In the genomic region with DNA sequence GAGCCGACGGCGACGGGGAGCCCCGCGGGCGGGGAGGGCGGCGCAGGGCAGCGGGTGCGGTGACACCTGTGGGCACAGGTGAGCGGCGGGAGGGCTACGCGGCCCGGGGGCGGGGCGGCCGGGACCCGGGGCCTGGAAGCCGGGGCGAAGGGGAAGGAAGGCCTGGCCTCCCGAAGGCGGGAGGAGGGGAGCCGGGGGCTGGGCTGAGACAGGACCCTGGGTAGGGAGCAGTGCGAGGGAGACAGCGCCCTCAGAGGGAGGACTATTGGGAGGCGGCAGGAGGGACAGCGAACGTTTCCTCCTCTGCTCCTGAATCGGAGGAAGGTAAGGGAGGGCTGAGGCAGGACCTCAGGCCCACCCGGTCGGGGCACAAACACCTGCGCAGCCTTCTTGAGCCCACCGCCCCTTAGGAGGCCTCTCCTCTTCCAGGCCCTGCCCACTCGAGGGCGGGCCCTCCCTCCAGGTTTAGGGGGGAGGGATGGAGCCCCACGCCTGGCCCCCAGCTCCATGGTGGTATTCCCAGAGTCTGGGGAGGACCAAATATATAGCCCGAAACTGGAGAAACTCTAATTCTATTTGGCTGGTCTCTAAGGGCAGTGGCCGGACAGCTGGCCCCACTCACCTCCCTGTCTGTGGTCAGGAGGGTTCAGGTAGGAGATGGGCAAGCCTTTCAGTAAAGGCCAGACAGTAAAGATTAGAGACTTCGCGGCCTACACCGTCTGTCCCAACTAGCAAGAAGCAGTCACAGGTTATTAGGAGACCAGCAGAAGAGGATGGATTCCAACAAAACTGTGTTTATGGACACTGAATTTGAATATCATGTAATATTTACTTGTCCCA, we compare ENCODE assay signal across 9 cellular contexts. TPM values are rescaled to one million over a fixed set of nuclear protein-coding genes. Genes with fewer than 3 reads are reported as not detected.
DNase-seq lines count a peak whose midpoint lies in the region; ATAC-seq and TF ChIP-seq lines count a peak whose summit lies in the region.
"Had no signal": no experiment of that assay in that cellular context is flagged by ENCODE, and none has a peak within 500 bp of the region (broad histone marks: within the 10 kb centered on the region; RNA-seq: fewer than 3 reads in every experiment).

No MANE protein-coding gene starts in this region.

- ATAC-seq in HG02884 (IDR thresholded peaks at IDR 0.05; ENCODE audit: unreplicated experiment): no peak

- no peak overlapping the region for H3K4me3 Mint-ChIP-seq in activated CD4-positive, alpha-beta T cell treated with anti-CD3 and anti-CD28 coated beads, Interleukin-2, amount 10 ng/mL, durations not matched to agents 24 days and 14 days
- H3K4me3 Mint-ChIP-seq: activated CD8-positive, alpha-beta memory T cell treated with anti-CD3 and anti-CD28 coated beads, Interleukin-2, amount 10 ng/mL, durations not matched to agents 7 days and 5 days had no signal

- peaks cover 24% of the 10 kb centered on the region for H3K27me3 Mint-ChIP-seq in activated CD4-positive, alpha-beta T cell treated with anti-CD3 and anti-CD28 coated beads, Interleukin-2, amount 10 ng/mL, durations not matched to agents 24 days and 14 days

- peak overlapping the region; percentile 69 for H3K18ac ChIP-seq in trophoblast cell (ENCODE audit: low read length)

- H2BK120ac ChIP-seq in trophoblast cell (ENCODE audit: insufficient read depth, low read length, poor library complexity): peak overlapping the region; percentile 0

- H3K9ac ChIP-seq in trophoblast cell (ENCODE audit: low read length): no peak overlapping the region

- H2AK5ac ChIP-seq in trophoblast cell (ENCODE audit: low read length): no peak overlapping the region

- H3K4ac ChIP-seq in trophoblast cell (ENCODE audit: low read depth, low read length): no peak overlapping the region

- intact Hi-C loops in activated CD4-positive, alpha-beta T cell treated with anti-CD3 and anti-CD28 coated beads, Interleukin-2, amount 10 ng/mL, durations not matched to agents 24 days and 14 days (cut with micrococcal nuclease): no loop called here

- H2BK5ac ChIP-seq in trophoblast cell (ENCODE audit: low read depth, low read length, poor library complexity): peak overlapping the region; percentile 18

- no peaks in the 10 kb centered on the region for H3K36me3 Mint-ChIP-seq in activated CD4-positive, alpha-beta T cell treated with anti-CD3 and anti-CD28 coated beads, Interleukin-2, amount 10 ng/mL, durations not matched to agents 24 days and 14 days (ENCODE audit: low read depth)
- H3K36me3 Mint-ChIP-seq: activated CD8-positive, alpha-beta memory T cell treated with anti-CD3 and anti-CD28 coated beads, Interleukin-2, amount 10 ng/mL, durations not matched to agents 7 days and 5 days had no signal

- peak overlapping the region; percentile 72 for H2AFZ ChIP-seq in trophoblast cell (ENCODE audit: insufficient read depth, low read length, poor library complexity)

- peak overlapping the region; percentile 6 for H2BK12ac ChIP-seq in trophoblast cell (ENCODE audit: low read length)

- H4K91ac ChIP-seq in trophoblast cell (ENCODE audit: low read depth, low read length): peak overlapping the region; percentile 10

- H3K9me3 ChIP-seq in trophoblast cell (ENCODE audit: insufficient read depth, low read depth, low read length): no peaks in the 10 kb centered on the region

- H4K12ac ChIP-seq in trophoblast cell (ENCODE audit: low read depth, low read length): peak overlapping the region; percentile 12

- peaks cover 21% of the 10 kb centered on the region for H3K79me1 ChIP-seq in trophoblast cell (ENCODE audit: low read length)

- peaks cover 47 to 61% of the 10 kb centered on the region in 2 experiments for H3K4me1 ChIP-seq in trophoblast cell (ENCODE audit: control insufficient read depth in 1 of 2, insufficient read depth in 2 of 2, low read length in 2 of 2)

- DNase-seq in DMS53 (lab: John Stamatoyannopoulos, UW) (peak; percentile 84), RWPE1 (ENCODE audit: low spot score) (no peak), trophoblast cell (peak in 1 of 2 donors; percentile 55), EL (no peak)
- DNase-seq in stimulated activated CD4-positive, alpha-beta T cell treated with anti-CD3 and anti-CD28 coated beads, Interleukin-2, amount 100 ng/mL, for 24 hours: no peak
- DNase-seq in activated CD4-positive, alpha-beta T cell treated with anti-CD3 and anti-CD28 coated beads, Interleukin-2, amount 10 ng/mL, durations not matched to agents 24 days and 14 days: no peak
- DNase-seq: activated CD8-positive, alpha-beta memory T cell treated with anti-CD3 and anti-CD28 coated beads, Interleukin-2, amount 10 ng/mL, durations not matched to agents 7 days and 5 days had no signal

- H3K36me3 ChIP-seq in trophoblast cell (ENCODE audit: control insufficient read depth in 1 of 2, insufficient read depth in 2 of 2, low read length in 2 of 2): peaks cover 2 to 4% of the 10 kb centered on the region in 2 experiments

- H4K8ac ChIP-seq in trophoblast cell (ENCODE audit: low read depth, low read length): peak overlapping the region; percentile 56

- POLR2A ChIA-PET in RWPE1 (lab: Yijun Ruan, JAX; ENCODE audit: low non-redundant PET): no interaction called here

- peak overlapping the region; percentile 42 for H3K14ac ChIP-seq in trophoblast cell (ENCODE audit: low read length)

- no peaks in the 10 kb centered on the region for H3K27me3 ChIP-seq in trophoblast cell (ENCODE audit: insufficient read depth, low read length)

- H3K4me1 Mint-ChIP-seq in activated CD4-positive, alpha-beta T cell treated with anti-CD3 and anti-CD28 coated beads, Interleukin-2, amount 10 ng/mL, durations not matched to agents 24 days and 14 days: peaks cover 6% of the 10 kb centered on the region

- H3K4me3 ChIP-seq in iPS-11a (ENCODE audit: low read depth, low read length) (peak overlapping the region; percentile 47), trophoblast cell (ENCODE audit: low read depth, low read length) (peak overlapping the region; percentile 76)

- peak overlapping the region; percentile 95 for H3K27ac ChIP-seq in RWPE1
- peak overlapping the region; percentile 20 for H3K27ac ChIP-seq in trophoblast cell (ENCODE audit: low read depth, low read length)

- peak overlapping the region; percentile 84 for H3K4me2 ChIP-seq in trophoblast cell (ENCODE audit: low read length)

- CTCF ChIA-PET in RWPE1 (lab: Yijun Ruan, JAX): no interaction called here

- no CpG with 5 or more reads among the region's 43 CpGs for WGBS in trophoblast cell (ENCODE audit: extremely low coverage, insufficient coverage, insufficient read length)

- no peaks in the 10 kb centered on the region for H3K9me3 Mint-ChIP-seq in activated CD4-positive, alpha-beta T cell treated with anti-CD3 and anti-CD28 coated beads, Interleukin-2, amount 10 ng/mL, durations not matched to agents 24 days and 14 days

- TF ChIP-seq CTCF in RWPE1 (conservative IDR thresholded peaks at IDR 0.05; ENCODE audit: low read depth): no peak

- peaks cover 4% of the 10 kb centered on the region for H3K79me2 ChIP-seq in trophoblast cell (ENCODE audit: control insufficient read depth, insufficient read depth, low read length, poor library complexity)

- no peak overlapping the region for H3K23ac ChIP-seq in trophoblast cell (ENCODE audit: low read length)

- H3K27ac Mint-ChIP-seq in activated CD4-positive, alpha-beta T cell treated with anti-CD3 and anti-CD28 coated beads, Interleukin-2, amount 10 ng/mL, durations not matched to agents 24 days and 14 days: no peak overlapping the region
- H3K27ac Mint-ChIP-seq: activated CD8-positive, alpha-beta memory T cell treated with anti-CD3 and anti-CD28 coated beads, Interleukin-2, amount 10 ng/mL, durations not matched to agents 7 days and 5 days had no signal

RNA-seq across cellular contexts. Expression of a gene that starts 0.5 kb away (rescaled TPM):
- 17.4 and 20.1 TPM in 2 replicates for polyA plus RNA-seq in trophoblast cell (2013)
- total RNA-seq in activated CD4-positive, alpha-beta T cell treated with anti-CD3 and anti-CD28 coated beads, Interleukin-2, amount 10 ng/mL, durations not matched to agents 24 days and 14 days: not detected in 2 replicates
- total RNA-seq: activated CD8-positive, alpha-beta memory T cell treated with anti-CD3 and anti-CD28 coated beads, Interleukin-2, amount 10 ng/mL, durations not matched to agents 7 days and 5 days had no signal

RNA-seq across cellular contexts. Expression of a gene that starts 30.9 kb away (rescaled TPM):
- polyA plus RNA-seq in trophoblast cell (2013): 81.0 and 90.7 TPM in 2 replicates
- 52.7 and 54.4 TPM in 2 replicates for total RNA-seq in activated CD4-positive, alpha-beta T cell treated with anti-CD3 and anti-CD28 coated beads, Interleukin-2, amount 10 ng/mL, durations not matched to agents 24 days and 14 days
